Comparison of ENCODE assay signal across 9 cellular contexts in the genomic region with DNA sequence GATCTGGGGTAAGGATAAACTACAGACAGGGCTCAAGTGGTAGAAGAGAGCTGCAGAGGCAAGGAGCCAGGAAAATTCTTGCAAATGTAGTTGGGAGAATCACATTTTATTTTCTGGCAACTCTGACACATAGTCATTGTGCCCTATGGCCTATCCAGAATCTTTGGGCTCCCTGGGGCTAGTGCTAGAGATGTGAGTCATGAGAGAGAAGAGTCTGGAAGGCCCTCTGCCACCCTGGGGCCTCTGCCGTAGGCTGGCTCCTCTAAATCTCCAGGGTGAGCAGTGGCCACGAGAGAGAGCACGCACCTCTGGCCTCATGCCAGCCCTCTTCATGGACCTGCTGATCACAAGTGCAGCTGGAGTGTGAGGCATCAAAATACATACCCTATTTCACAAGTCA.
DNase-seq lines count a peak whose midpoint lies in the region; ATAC-seq and TF ChIP-seq lines count a peak whose summit lies in the region.
"Had no signal": no experiment of that assay in that cellular context is flagged by ENCODE, and none has a peak within 500 bp of the region (broad histone marks: within the 10 kb centered on the region; RNA-seq: fewer than 3 reads in every experiment).

No MANE protein-coding gene starts in this region.

- ATAC-seq in gastroesophageal sphincter (peak; percentile 62), GM18861 (IDR thresholded peaks at IDR 0.05; ENCODE audit: unreplicated experiment) (no peak)

- peaks cover 0 to 9% (median 0%) of the 10 kb centered on the region in 3 donors for H3K4me1 ChIP-seq in gastroesophageal sphincter
- H3K4me1 ChIP-seq in subcutaneous abdominal adipose tissue (ENCODE audit: control insufficient read depth in 5 of 5, insufficient read depth in 5 of 5, low read length in 5 of 5) = peaks cover 0 to 27% (median 9%) of the 10 kb centered on the region in 5 donors

- H3K4me3 ChIP-seq in gastroesophageal sphincter (no peak overlapping the region), subcutaneous abdominal adipose tissue (ENCODE audit: low read depth in 1 of 5, low read length in 5 of 5) (no peak overlapping the region)

- DNase-seq in HPDE6-E6E7 (ENCODE audit: extremely low spot score) = peak; percentile 75
- peak; percentile 68 for DNase-seq in RPMI8226
- DNase-seq in HEK293T (ENCODE audit: extremely low spot score) = no peak
- no peak for DNase-seq in GM19240 (ENCODE audit: insufficient read length, low spot score)
- no peak for DNase-seq in SKM-1 treated with dmso at 0.1 percent for 144 hours (lab: John Stamatoyannopoulos, UW; ENCODE audit: unreplicated experiment)
- DNase-seq: stimulated activated CD4-positive, alpha-beta T cell treated with anti-CD3 and anti-CD28 coated beads, Interleukin-1b, Interleukin-23, amount 100 ng/mL, for 48 hours had no signal

- POLR2A ChIA-PET in HEK293T (lab: Yijun Ruan, JAX) = no interaction called here

- H3K27ac ChIP-seq in gastroesophageal sphincter = peak overlapping the region in 3 of 4 donors; percentile 29 to 46 (median 31)
- H3K27ac ChIP-seq in subcutaneous abdominal adipose tissue (ENCODE audit: low read depth, low read length) = peak overlapping the region; percentile 85

- TF ChIP-seq CTCF in gastroesophageal sphincter (IDR thresholded peaks at IDR 0.05) = no peak

- no peak overlapping the region for H3K9ac ChIP-seq in subcutaneous abdominal adipose tissue (ENCODE audit: low read length in 5 of 5)

- TF ChIP-seq EP300 in gastroesophageal sphincter (IDR thresholded peaks at IDR 0.05) = no peak

- CTCF ChIA-PET in HEK293T (lab: Yijun Ruan, JAX) = interaction anchor here (0.6 to 1.6 kb wide), 2 partner anchors 14 to 61 kb away, joined by 3 to 5 read pairs; no protein-coding TSS in a partner anchor

- 0% methylated on average over 3 of the region's 3 CpGs; no CpG with 5 or more reads in 1 of the 2 donors for WGBS in gastroesophageal sphincter (ENCODE audit: low coverage in 1 of 2), 2 donors

- no peaks in the 10 kb centered on the region for H3K36me3 ChIP-seq in gastroesophageal sphincter
- H3K36me3 ChIP-seq in subcutaneous abdominal adipose tissue (ENCODE audit: control insufficient read depth in 5 of 5, insufficient read depth in 5 of 5, low read length in 5 of 5) = no peaks in the 10 kb centered on the region

- H3K9me3 ChIP-seq in gastroesophageal sphincter (no peaks in the 10 kb centered on the region), subcutaneous abdominal adipose tissue (ENCODE audit: control insufficient read depth in 5 of 5, low read length in 5 of 5) (no peaks in the 10 kb centered on the region)

- TF ChIP-seq POLR2A in gastroesophageal sphincter (IDR thresholded peaks at IDR 0.05) = no peak

- no peaks in the 10 kb centered on the region for H3K27me3 ChIP-seq in gastroesophageal sphincter
- no peaks in the 10 kb centered on the region for H3K27me3 ChIP-seq in subcutaneous abdominal adipose tissue (ENCODE audit: control insufficient read depth in 5 of 5, insufficient read depth in 4 of 5, low read length in 5 of 5)

TF ChIP-seq in HEK293T, 16 proteins besides CTCF, POLR2A, EP300 and RAD21:
- TF ChIP-seq, protein P1, sequence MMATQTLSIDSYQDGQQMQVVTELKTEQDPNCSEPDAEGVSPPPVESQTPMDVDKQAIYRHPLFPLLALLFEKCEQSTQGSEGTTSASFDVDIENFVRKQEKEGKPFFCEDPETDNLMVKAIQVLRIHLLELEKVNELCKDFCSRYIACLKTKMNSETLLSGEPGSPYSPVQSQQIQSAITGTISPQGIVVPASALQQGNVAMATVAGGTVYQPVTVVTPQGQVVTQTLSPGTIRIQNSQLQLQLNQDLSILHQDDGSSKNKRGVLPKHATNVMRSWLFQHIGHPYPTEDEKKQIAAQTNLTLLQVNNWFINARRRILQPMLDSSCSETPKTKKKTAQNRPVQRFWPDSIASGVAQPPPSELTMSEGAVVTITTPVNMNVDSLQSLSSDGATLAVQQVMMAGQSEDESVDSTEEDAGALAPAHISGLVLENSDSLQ (IDR thresholded peaks at IDR 0.05) = no peak
- TF ChIP-seq L3MBTL2 (conservative IDR thresholded peaks at IDR 0.05) (no peak), ELF4 (IDR thresholded peaks at IDR 0.05) (no peak), CTBP1 (IDR thresholded peaks at IDR 0.05; ENCODE audit: borderline replicate concordance) (no peak), SUZ12 (IDR thresholded peaks at IDR 0.05) (no peak), TARDBP (IDR thresholded peaks at IDR 0.05) (no peak), HDGF (IDR thresholded peaks at IDR 0.05; ENCODE audit: borderline replicate concordance) (no peak), BHLHE40 (IDR thresholded peaks at IDR 0.05; ENCODE audit: borderline replicate concordance) (no peak), ARNT (IDR thresholded peaks at IDR 0.05) (no peak), FOXM1 (IDR thresholded peaks at IDR 0.05; ENCODE audit: borderline replicate concordance) (no peak), ZNF384 (IDR thresholded peaks at IDR 0.05) (no peak), SP1 (IDR thresholded peaks at IDR 0.05) (no peak), LEF1 (IDR thresholded peaks at IDR 0.05; ENCODE audit: borderline replicate concordance) (no peak), NFRKB (IDR thresholded peaks at IDR 0.05) (no peak), FOXA1 (IDR thresholded peaks at IDR 0.05) (no peak), FOXK2 (IDR thresholded peaks at IDR 0.05) (no peak)

Comparison
In these comparisons a context has a peak if more than half of its experiments do, and no peak if none do; other contexts are left out.
1. DNase-seq: peak in HPDE6-E6E7 (single experiment) and RPMI8226 (single experiment); none in HEK293T (single experiment), GM19240 (single experiment) and SKM-1 treated with dmso at 0.1 percent for 144 hours (single experiment).